ENCODE assay signal across 8 cellular contexts in the genomic region with DNA sequence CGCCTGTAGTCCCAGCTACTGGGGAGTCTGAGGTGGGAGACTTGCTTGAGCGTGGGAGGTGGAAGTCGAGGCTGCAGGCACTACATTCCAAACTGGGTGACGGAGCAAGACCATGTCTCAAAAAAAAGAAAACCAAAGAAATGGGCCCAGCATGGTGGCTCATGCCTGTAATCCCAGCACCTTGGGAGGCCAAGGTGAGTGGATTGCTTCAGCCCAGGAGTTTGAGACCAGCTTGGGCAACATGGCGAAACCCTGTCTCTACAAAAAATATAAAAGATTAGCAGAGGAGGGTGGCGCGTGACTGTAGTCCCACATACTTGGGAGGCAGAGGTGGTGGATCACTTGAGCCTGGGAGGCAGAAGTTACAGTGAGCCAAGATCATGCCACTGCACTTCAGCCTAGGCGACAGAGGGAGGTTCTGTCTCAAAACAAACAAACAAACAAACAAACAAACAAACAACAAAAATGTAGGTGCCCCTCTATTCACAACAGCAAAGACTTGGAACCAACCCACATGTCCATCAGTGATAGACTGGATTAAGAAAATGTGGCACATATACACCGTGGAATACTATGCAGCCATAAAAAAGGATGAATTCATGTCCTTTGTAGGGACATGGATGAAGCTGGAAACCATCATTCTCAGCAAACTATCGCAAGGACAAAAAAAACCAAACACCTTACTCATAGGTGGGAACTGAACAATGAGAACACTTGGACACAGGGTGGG. TPM values are rescaled to one million over a fixed set of nuclear protein-coding genes. Genes with fewer than 3 reads are reported as not detected.
DNase-seq lines count a peak whose midpoint lies in the region; ATAC-seq, FAIRE-seq and TF ChIP-seq lines count a peak whose summit lies in the region.
"Not testable (repeated sequence)": the region's sequence is repeated elsewhere in the genome, so short reads cannot be mapped to it uniquely, and the experiment has no call there.

No MANE protein-coding gene starts in this region.

- not testable (repeated sequence) for H3K79me2 ChIP-seq in OCI-LY7 (ENCODE audit: insufficient read depth, low read depth, low read length)

- DNase-seq in A549 (ENCODE audit: low read depth in 1 of 2, low spot score in 1 of 2); OCI-LY7 (ENCODE audit: low spot score); T-helper 2 cell treated with Interferon-gamma antibody and Interleukin-4, amounts not matched to agents 5 μg/mL and 100 μg/mL, for 36 hours (ENCODE audit: low spot score); activated naive CD4-positive, alpha-beta T cell treated with anti-CD3 and anti-CD28 coated beads for 36 hours; memory B cell (ENCODE audit: low spot score in 2 of 2); neuronal stem cell (ENCODE audit: low spot score); type B pancreatic cell (ENCODE audit: extremely low spot score, unreplicated experiment): not testable (repeated sequence)

- H3K4me1 ChIP-seq in A549 (peaks cover 54% of the 10 kb centered on the region), OCI-LY7 (ENCODE audit: insufficient read depth, low read length, poor library complexity, severe bottlenecking) (peaks cover 65% of the 10 kb centered on the region), neuronal stem cell (ENCODE audit: control insufficient read depth in 2 of 2, insufficient read depth in 1 of 2, low read depth in 1 of 2, low read length in 2 of 2) (peaks cover 24 to 26% of the 10 kb centered on the region in 2 donors)
- H3K4me1 ChIP-seq in HEK293 (ENCODE audit: control insufficient read depth, insufficient read depth, low read length), result not testable (repeated sequence)

- H3K9me3 ChIP-seq in A549; HEK293 (ENCODE audit: control insufficient read depth, insufficient read depth, low read depth, low read length); OCI-LY7 (ENCODE audit: low read length); neuronal stem cell (replicated peaks in 1 of 2; ENCODE audit: control insufficient read depth in 2 of 2, insufficient read depth in 1 of 2, low read depth in 1 of 2, low read length in 2 of 2): not testable (repeated sequence)

- peak overlapping the region; percentile 3 for H2AK5ac ChIP-seq in neuronal stem cell (ENCODE audit: low read depth, low read length)

- WGBS in A549 (ENCODE audit: missing lambda C conversion rate), result 94% methylated on average over 10 of the region's 10 CpGs
- WGBS in neuronal stem cell (ENCODE audit: extremely low coverage in 2 of 2, insufficient read length in 2 of 2, insufficient replicate concordance in 1 of 2), 2 donors, result no CpG with 5 or more reads among the region's 10 CpGs

- H3K9ac ChIP-seq in neuronal stem cell (ENCODE audit: low read depth, low read length, poor library complexity), result not testable (repeated sequence)

- H4K20me1 ChIP-seq in OCI-LY7 (ENCODE audit: insufficient read depth, low read length), result not testable (repeated sequence)

- TF ChIP-seq RAD21 in A549 (conservative IDR thresholded peaks at IDR 0.05 in 1 of 2, IDR thresholded peaks at IDR 0.05 in 1 of 2), result not testable (repeated sequence)

- H3K79me1 ChIP-seq in neuronal stem cell (ENCODE audit: low read depth, low read length), result not testable (repeated sequence)

- POLR2A ChIA-PET in A549 (lab: Yijun Ruan, JAX), result not testable (repeated sequence)
- POLR2A ChIA-PET in HEK293 (lab: Yijun Ruan, JAX) (interaction anchor here (1.4 kb wide), 1 partner anchor 41 kb away, joined by 8 read pairs; the partner anchor contains the start of gene NUAK2), OCI-LY7 (lab: Charles Lee) (interaction anchor here (1.1 kb wide), 1 partner anchor 33 kb away, joined by 4 read pairs; no protein-coding TSS in a partner anchor)

- not testable (repeated sequence) for H3K4ac ChIP-seq in neuronal stem cell (ENCODE audit: low read length)

- peak overlapping the region; percentile 67 for H3K27ac Mint-ChIP-seq in T-helper 2 cell treated with Interferon-gamma antibody and Interleukin-4, amounts not matched to agents 5 μg/mL and 100 μg/mL, for 36 hours
- peak overlapping the region; percentile 36 for H3K27ac Mint-ChIP-seq in activated naive CD4-positive, alpha-beta T cell treated with anti-CD3 and anti-CD28 coated beads for 36 hours
- peak overlapping the region; percentile 92 for H3K27ac Mint-ChIP-seq in memory B cell
- H3K27ac Mint-ChIP-seq in type B pancreatic cell, result peak overlapping the region; percentile 85

- TF ChIP-seq EP300 in A549 (IDR thresholded peaks at IDR 0.05), result not testable (repeated sequence)

- H3K27me3 Mint-ChIP-seq in T-helper 2 cell treated with Interferon-gamma antibody and Interleukin-4, amounts not matched to agents 5 μg/mL and 100 μg/mL, for 36 hours (ENCODE audit: low read depth), result peaks cover 25% of the 10 kb centered on the region
- H3K27me3 Mint-ChIP-seq in activated naive CD4-positive, alpha-beta T cell treated with anti-CD3 and anti-CD28 coated beads for 36 hours (ENCODE audit: low read depth); memory B cell; type B pancreatic cell: not testable (repeated sequence)

- not testable (repeated sequence) for H3K36me3 Mint-ChIP-seq in T-helper 2 cell treated with Interferon-gamma antibody and Interleukin-4, amounts not matched to agents 5 μg/mL and 100 μg/mL, for 36 hours (ENCODE audit: low read depth); activated naive CD4-positive, alpha-beta T cell treated with anti-CD3 and anti-CD28 coated beads for 36 hours (ENCODE audit: low read depth); memory B cell; type B pancreatic cell

- H3K18ac ChIP-seq in neuronal stem cell (ENCODE audit: low read length), result not testable (repeated sequence)

- intact Hi-C loops in OCI-LY7 (cut with micrococcal nuclease; ENCODE audit: unreplicated experiment), result loop anchor here (10.0 kb wide), 1 partner anchor 766 kb away; the partner anchor contains the start of gene MDM4
- intact Hi-C loops in activated naive CD4-positive, alpha-beta T cell treated with anti-CD3 and anti-CD28 coated beads for 36 hours (cut with micrococcal nuclease), result loop anchor here (10.0 kb wide), 1 partner anchor 494 kb away; the partner anchor contains the start of gene RAB29

- H2BK120ac ChIP-seq in neuronal stem cell (ENCODE audit: low read depth, low read length), result not testable (repeated sequence)

- not testable (repeated sequence) for H2AFZ ChIP-seq in OCI-LY7 (ENCODE audit: low read length); neuronal stem cell (ENCODE audit: low read length)

- H3K4me1 Mint-ChIP-seq in T-helper 2 cell treated with Interferon-gamma antibody and Interleukin-4, amounts not matched to agents 5 μg/mL and 100 μg/mL, for 36 hours (ENCODE audit: low read depth), result peaks cover 62% of the 10 kb centered on the region
- peaks cover 74% of the 10 kb centered on the region for H3K4me1 Mint-ChIP-seq in activated naive CD4-positive, alpha-beta T cell treated with anti-CD3 and anti-CD28 coated beads for 36 hours (ENCODE audit: low read depth)
- H3K4me1 Mint-ChIP-seq in memory B cell, result peaks cover 59% of the 10 kb centered on the region
- peaks cover 21% of the 10 kb centered on the region for H3K4me1 Mint-ChIP-seq in type B pancreatic cell (ENCODE audit: unreplicated experiment)

- not testable (repeated sequence) for H3K4me2 ChIP-seq in A549; neuronal stem cell (ENCODE audit: insufficient read depth, low read length, poor library complexity, severe bottlenecking)
- H3K4me2 ChIP-seq in OCI-LY7 (ENCODE audit: low read length), result peak overlapping the region; percentile 13; the same call in 1 of the 2 replicates

- not testable (repeated sequence) for TF ChIP-seq POLR2A in A549 (IDR thresholded peaks at IDR 0.05; ENCODE audit: low read length)

- not testable (repeated sequence) for ATAC-seq in A549; memory B cell (ENCODE audit: low read depth)

- BruUV-seq in OCI-LY7 (replicated peaks; lab: Mats Ljungman, UMichigan), result not testable (repeated sequence)

- not testable (repeated sequence) for H3K23ac ChIP-seq in neuronal stem cell (ENCODE audit: low read depth, low read length, poor library complexity)

- not testable (repeated sequence) for H4K8ac ChIP-seq in neuronal stem cell (ENCODE audit: low read depth, low read length)

- CTCF ChIA-PET in A549 (lab: Yijun Ruan, JAX), result interaction anchor here (0.9 to 89.2 kb wide), 5 partner anchors 6 to 295 kb away, joined by 3 to 3627 read pairs (median 161); partner anchors contain the start of genes KLHDC8A, NUAK2 and TMCC2
- CTCF ChIA-PET in HEK293 (lab: Yijun Ruan, JAX), result interaction anchor here (0.7 to 11.8 kb wide), 5 partner anchors 7 to 204 kb away, joined by 3 to 669 read pairs (median 3); partner anchors contain the start of gene NUAK2
- CTCF ChIA-PET in OCI-LY7 (lab: Charles Lee; ENCODE audit: unreplicated experiment), result interaction anchor here (0.9 kb wide), 1 partner anchor 44 kb away, joined by 5 read pairs; no protein-coding TSS in a partner anchor
- CTCF ChIA-PET in activated naive CD4-positive, alpha-beta T cell treated with anti-CD3 and anti-CD28 coated beads for 36 hours (lab: Charles Lee), result interaction anchor here (0.6 to 25.4 kb wide), 5 partner anchors 9 to 213 kb away, joined by 3 to 948 read pairs (median 5); partner anchors contain the start of gene NUAK2

- peak overlapping the region; percentile 52 for H3K4me3 Mint-ChIP-seq in T-helper 2 cell treated with Interferon-gamma antibody and Interleukin-4, amounts not matched to agents 5 μg/mL and 100 μg/mL, for 36 hours
- not testable (repeated sequence) for H3K4me3 Mint-ChIP-seq in activated naive CD4-positive, alpha-beta T cell treated with anti-CD3 and anti-CD28 coated beads for 36 hours; type B pancreatic cell
- H3K4me3 Mint-ChIP-seq in memory B cell, result peak overlapping the region; percentile 22

- not testable (repeated sequence) for H3K4me3 ChIP-seq in A549; HEK293 (ENCODE audit: low read depth, low read length); OCI-LY7 (ENCODE audit: low read depth, low read length, poor library complexity, severe bottlenecking); neuronal stem cell (ENCODE audit: low read length in 2 of 2)

- H4K91ac ChIP-seq in neuronal stem cell (ENCODE audit: low read depth, low read length, poor library complexity), result not testable (repeated sequence)

- H3K9me2 ChIP-seq in OCI-LY7 (ENCODE audit: insufficient read depth, low read length), result not testable (repeated sequence)

- not testable (repeated sequence) for H2BK15ac ChIP-seq in neuronal stem cell (ENCODE audit: low read length)

- H3K36me3 ChIP-seq in HEK293 (ENCODE audit: control insufficient read depth in 2 of 2, insufficient read depth in 1 of 2, low read length in 2 of 2); OCI-LY7 (ENCODE audit: insufficient read depth, low read length); neuronal stem cell (replicated peaks in 1 of 2; ENCODE audit: control insufficient read depth in 2 of 2, insufficient read depth in 2 of 2, low read length in 2 of 2): not testable (repeated sequence)

- not testable (repeated sequence) for H2BK12ac ChIP-seq in neuronal stem cell (ENCODE audit: low read length)

- FAIRE-seq in A549 (lab: Jason Lieb, UNC), result not testable (repeated sequence)

- not testable (repeated sequence) for TF ChIP-seq CTCF in A549 (IDR thresholded peaks at IDR 0.05); HEK293 (tag by site-specific recombination; IDR thresholded peaks at IDR 0.05); OCI-LY7 (conservative IDR thresholded peaks at IDR 0.05; ENCODE audit: low read length); type B pancreatic cell (conservative IDR thresholded peaks at IDR 0.05)

- not testable (repeated sequence) for H2BK5ac ChIP-seq in neuronal stem cell (ENCODE audit: low read length)

- H3K27ac ChIP-seq in A549, result peak overlapping the region; percentile 50 to 93
- not testable (repeated sequence) for H3K27ac ChIP-seq in HEK293 (ENCODE audit: extremely low read depth, low read depth, low read length); OCI-LY7 (ENCODE audit: low read depth, low read length, poor library complexity, severe bottlenecking); neuronal stem cell (replicated peaks; ENCODE audit: low read length)

- H3K27me3 ChIP-seq in neuronal stem cell (ENCODE audit: control insufficient read depth in 3 of 3, insufficient read depth in 3 of 3, low read depth in 1 of 3, low read length in 3 of 3), result not testable (repeated sequence)

- H3K14ac ChIP-seq in neuronal stem cell (ENCODE audit: low read length), result not testable (repeated sequence)

- not testable (repeated sequence) for H3K9me3 Mint-ChIP-seq in T-helper 2 cell treated with Interferon-gamma antibody and Interleukin-4, amounts not matched to agents 5 μg/mL and 100 μg/mL, for 36 hours; activated naive CD4-positive, alpha-beta T cell treated with anti-CD3 and anti-CD28 coated beads for 36 hours; memory B cell; type B pancreatic cell

RNA-seq across cellular contexts. Expression of gene NUAK2, which starts 40.7 kb away (rescaled TPM):
- polyA plus RNA-seq in A549 (2011; rRNA removed) (22.6 and 29.7 TPM in 2 replicates), A549 (2017; fragmentation: RNase III; extraction: RNeasy Plus Mini Kit Qiagen cat#74134 plus additional on column Dnase treatment) (37.8 to 40.9 TPM (median 38.8 TPM) in 3 replicates)
- polyA plus RNA-seq in A549 (2012; cell fraction: cytosol; rRNA removed), result 31.1 and 44.6 TPM in 2 replicates
- polyA plus RNA-seq in A549 (2012; cell fraction: nucleus; rRNA removed), result 58.5 and 70.7 TPM in 2 replicates
- polyA minus RNA-seq in A549 (2011; rRNA and poly(A)+ RNA removed), result 34.3 and 54.4 TPM in 2 replicates
- total RNA-seq in OCI-LY7 (2014; rRNA removed; shearing (Covaris generic)), result 6.5 and 9.1 TPM in 2 replicates
- total RNA-seq in OCI-LY7 (2022) (5.3 and 7.9 TPM in 2 replicates), type B pancreatic cell (ENCODE audit: low replicate concordance) (13.5 and 17.7 TPM in 2 replicates)
- 10 to 100 TPM; 11.2 to 12.2 TPM for total RNA-seq in activated naive CD4-positive, alpha-beta T cell treated with anti-CD3 and anti-CD28 coated beads for 36 hours
- 55.9 TPM for polyA plus RNA-seq in neuronal stem cell (2013, experiment 1 of 2)
- polyA plus RNA-seq in neuronal stem cell (2013, experiment 2 of 2), result 57.2 TPM

RNA-seq across cellular contexts. Expression of gene TMCC2, which starts 53.1 kb away (rescaled TPM):
- 1.6 and 1.7 TPM in 2 replicates for polyA plus RNA-seq in A549 (2011; rRNA removed)
- polyA plus RNA-seq in A549 (2012; cell fraction: cytosol; rRNA removed), result 3.3 and 3.8 TPM in 2 replicates
- 4.6 and 5.4 TPM in 2 replicates for polyA plus RNA-seq in A549 (2012; cell fraction: nucleus; rRNA removed)
- polyA plus RNA-seq in A549 (2017; fragmentation: RNase III; extraction: RNeasy Plus Mini Kit Qiagen cat#74134 plus additional on column Dnase treatment), result 2.9 to 3.7 TPM (median 3.2 TPM) in 3 replicates
- 2.6 and 3.4 TPM in 2 replicates for polyA minus RNA-seq in A549 (2011; rRNA and poly(A)+ RNA removed)
- total RNA-seq in OCI-LY7 (2014; rRNA removed; shearing (Covaris generic)), result 7.0 and 7.8 TPM in 2 replicates
- 5.2 and 6.2 TPM in 2 replicates for total RNA-seq in OCI-LY7 (2022)
- 10 to 100 TPM; 42.5 to 44.8 TPM for total RNA-seq in activated naive CD4-positive, alpha-beta T cell treated with anti-CD3 and anti-CD28 coated beads for 36 hours
- 13.3 TPM for polyA plus RNA-seq in neuronal stem cell (2013, experiment 1 of 2)
- 12.9 TPM for polyA plus RNA-seq in neuronal stem cell (2013, experiment 2 of 2)
- total RNA-seq in type B pancreatic cell (ENCODE audit: low replicate concordance), result 3.0 and 6.2 TPM in 2 replicates

Comparison
In these comparisons a context has a peak if more than half of its experiments do, and no peak if none do; other contexts are left out.
1. H3K27ac Mint-ChIP-seq: peak in every context shown above with its lines; median percentile 92 in memory B cell; 85 in type B pancreatic cell; 67 in T-helper 2 cell treated with Interferon-gamma antibody and Interleukin-4, amounts not matched to agents 5 μg/mL and 100 μg/mL, for 36 hours; 36 in activated naive CD4-positive, alpha-beta T cell treated with anti-CD3 and anti-CD28 coated beads for 36 hours.